33 cellular contexts compared by ENCODE assay signal in the genomic region with DNA sequence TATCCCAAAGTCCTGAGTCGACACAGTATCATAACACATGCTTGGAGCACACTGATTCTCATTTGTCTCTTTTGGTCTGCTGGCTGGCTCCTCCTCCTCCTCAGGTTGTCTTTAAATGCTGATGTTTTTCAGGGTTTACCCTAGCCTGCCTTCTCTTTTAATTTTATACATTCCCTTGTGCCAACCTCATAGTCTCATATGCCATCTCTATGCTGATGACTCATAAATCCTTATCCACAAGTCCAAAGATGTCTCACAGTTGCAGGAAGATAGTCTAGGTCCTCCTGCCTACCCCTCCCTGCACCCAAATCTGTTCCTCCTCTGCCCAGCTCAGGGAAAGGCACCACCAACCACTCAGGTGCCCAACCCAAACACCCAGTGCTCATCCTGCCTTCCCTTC.
DNase-seq lines count a peak whose midpoint lies in the region; TF ChIP-seq lines count a peak whose summit lies in the region.
"Had no signal": no experiment of that assay in that cellular context is flagged by ENCODE, and none has a peak within 500 bp of the region (broad histone marks: within the 10 kb centered on the region; RNA-seq: fewer than 3 reads in every experiment).

No MANE protein-coding gene starts in this region.

- H3F3A ChIP-seq in GM23248 (ENCODE audit: insufficient read depth), result no peaks in the 10 kb centered on the region
- peaks cover 16% of the 10 kb centered on the region for H3F3A ChIP-seq in smooth muscle cell (ENCODE audit: low read depth)

- H2BK120ac ChIP-seq in mesendoderm (ENCODE audit: low read depth, low read length), result no peak overlapping the region

- H3K4me2 ChIP-seq in GM23248 (ENCODE audit: unreplicated experiment), result no peak overlapping the region
- H3K4me2 ChIP-seq in mesendoderm (ENCODE audit: low read length), result no peak overlapping the region
- H3K4me2 ChIP-seq in smooth muscle cell, result no peak overlapping the region
- H3K4me2 ChIP-seq in Karpas-422 (ENCODE audit: low read depth, low read length, poor library complexity, severe bottlenecking), result no peak overlapping the region
- H3K4me2 ChIP-seq: PC-9 had no signal

- no peaks in the 10 kb centered on the region for H3K27me3 Mint-ChIP-seq in chondrocyte (ENCODE audit: low read depth)
- H3K27me3 Mint-ChIP-seq: stimulated activated memory B cell treated with anti-CD40 and anti-IgM and Interleukin-4, amounts not matched to agents 10 μg/mL and 1 μg/mL and 100 μg/mL, for 72 hours had no signal

- H3K9me3 ChIP-seq in GM23248 (ENCODE audit: low read depth), result no peaks in the 10 kb centered on the region
- no peaks in the 10 kb centered on the region for H3K9me3 ChIP-seq in smooth muscle cell (replicated peaks; ENCODE audit: low read depth)
- H3K9me3 ChIP-seq in Karpas-422 (ENCODE audit: low read length), result no peaks in the 10 kb centered on the region
- no peaks in the 10 kb centered on the region for H3K9me3 ChIP-seq in left ventricle myocardium inferior (replicated peaks)
- H3K9me3 ChIP-seq: colonic mucosa, heart left ventricle, upper lobe of left lung had no signal

- TF ChIP-seq CTCF in chondrocyte (IDR thresholded peaks at IDR 0.05) (no peak), smooth muscle cell (IDR thresholded peaks at IDR 0.05; ENCODE audit: borderline replicate concordance, insufficient read depth, poor library complexity, severe bottlenecking) (no peak), left ventricle myocardium inferior (IDR thresholded peaks at IDR 0.05; ENCODE audit: borderline replicate concordance) (no peak)

- H2BK5ac ChIP-seq in mesendoderm (ENCODE audit: low read length), result no peak overlapping the region

- peak overlapping the region; percentile 14 for H3K27ac Mint-ChIP-seq in chondrocyte (ENCODE audit: unreplicated experiment)
- H3K27ac Mint-ChIP-seq: activated CD4-positive, alpha-beta T cell treated with anti-CD3 and anti-CD28 coated beads for 36 hours; activated CD8-positive, alpha-beta T cell treated with anti-CD3 and anti-CD28 coated beads for 36 hours; activated naive CD4-positive, alpha-beta T cell treated with anti-CD3 and anti-CD28 coated beads, Interleukin-2, amount 10 ng/mL, durations not matched to agents 7 days and 5 days; HFFc6; stimulated activated memory B cell treated with anti-CD40 and anti-IgM and Interleukin-4, amounts not matched to agents 10 μg/mL and 1 μg/mL and 100 μg/mL, for 72 hours; T-helper 2 cell treated with Interferon-gamma antibody and Interleukin-4, amounts not matched to agents 5 μg/mL and 100 μg/mL, for 36 hours had no signal

- H3K18ac ChIP-seq in mesendoderm (ENCODE audit: low read length), result no peak overlapping the region

- H3K9me3 Mint-ChIP-seq in chondrocyte (ENCODE audit: low read depth), result no peaks in the 10 kb centered on the region
- H3K9me3 Mint-ChIP-seq: activated CD8-positive, alpha-beta T cell treated with anti-CD3 and anti-CD28 coated beads for 36 hours; activated naive CD4-positive, alpha-beta T cell treated with anti-CD3 and anti-CD28 coated beads, Interleukin-2, amount 10 ng/mL, durations not matched to agents 7 days and 5 days; CD8-positive, alpha-beta memory T cell; IgD-negative memory B cell; naive thymus-derived CD8-positive, alpha-beta T cell; stimulated activated memory B cell treated with anti-CD40 and anti-IgM and Interleukin-4, amounts not matched to agents 10 μg/mL and 1 μg/mL and 100 μg/mL, for 72 hours; T-helper 2 cell treated with Interferon-gamma antibody and Interleukin-4, amounts not matched to agents 5 μg/mL and 100 μg/mL, for 36 hours had no signal

- intact Hi-C loops in left ventricle myocardium inferior (cut with micrococcal nuclease), result no loop called here

- no peak overlapping the region for H3K27ac ChIP-seq in GM23248
- no peak overlapping the region for H3K27ac ChIP-seq in mesendoderm (ENCODE audit: low read depth, low read length)
- no peak overlapping the region for H3K27ac ChIP-seq in smooth muscle cell (ENCODE audit: low read depth)
- H3K27ac ChIP-seq in Karpas-422 (ENCODE audit: low read length), result no peak overlapping the region
- H3K27ac ChIP-seq in left ventricle myocardium inferior (replicated peaks), result no peak overlapping the region
- H3K27ac ChIP-seq: colonic mucosa, heart left ventricle, PC-9, upper lobe of left lung, VCaP had no signal

- H3K79me1 ChIP-seq in mesendoderm (ENCODE audit: low read length), result peaks cover 21% of the 10 kb centered on the region

- no peak overlapping the region for H2AFZ ChIP-seq in GM23248
- H2AFZ ChIP-seq in smooth muscle cell (ENCODE audit: low read depth), result no peak overlapping the region
- H2AFZ ChIP-seq in Karpas-422 (ENCODE audit: low read length), result no peak overlapping the region
- H2AFZ ChIP-seq: PC-9 had no signal

- no peak overlapping the region for H3K4me3 Mint-ChIP-seq in chondrocyte (ENCODE audit: unreplicated experiment)
- H3K4me3 Mint-ChIP-seq: activated CD4-positive, alpha-beta T cell treated with anti-CD3 and anti-CD28 coated beads for 36 hours; activated CD8-positive, alpha-beta T cell treated with anti-CD3 and anti-CD28 coated beads for 36 hours; activated naive CD4-positive, alpha-beta T cell treated with anti-CD3 and anti-CD28 coated beads, Interleukin-2, amount 10 ng/mL, durations not matched to agents 7 days and 5 days; HFFc6; IgD-negative memory B cell; naive thymus-derived CD8-positive, alpha-beta T cell; stimulated activated memory B cell treated with anti-CD40 and anti-IgM and Interleukin-4, amounts not matched to agents 10 μg/mL and 1 μg/mL and 100 μg/mL, for 72 hours; T-helper 2 cell treated with Interferon-gamma antibody and Interleukin-4, amounts not matched to agents 5 μg/mL and 100 μg/mL, for 36 hours had no signal

- H4K5ac ChIP-seq in mesendoderm (ENCODE audit: low read length), result no peak overlapping the region

- no peaks in the 10 kb centered on the region for H3K9me2 ChIP-seq in GM23248 (ENCODE audit: insufficient read depth)
- H3K9me2 ChIP-seq in Karpas-422 (replicated peaks; ENCODE audit: insufficient read depth, low read length), result no peaks in the 10 kb centered on the region

- H3K4me3 ChIP-seq in GM23248 (no peak overlapping the region), mesendoderm (ENCODE audit: low read length) (no peak overlapping the region), smooth muscle cell (no peak overlapping the region), Karpas-422 (ENCODE audit: low read length) (no peak overlapping the region), left ventricle myocardium inferior (no peak overlapping the region)
- H3K4me3 ChIP-seq: colonic mucosa, heart left ventricle, PC-9, upper lobe of left lung had no signal

- H3K4me1 ChIP-seq in GM23248 (ENCODE audit: insufficient read depth), result peaks cover 8% of the 10 kb centered on the region; the same call in 1 of the 2 replicates
- peaks cover 10% of the 10 kb centered on the region for H3K4me1 ChIP-seq in mesendoderm (ENCODE audit: control insufficient read depth, low read depth, low read length)
- H3K4me1 ChIP-seq in smooth muscle cell (ENCODE audit: low read depth), result peaks cover 23% of the 10 kb centered on the region
- no peaks in the 10 kb centered on the region for H3K4me1 ChIP-seq in Karpas-422 (ENCODE audit: low read length)
- H3K4me1 ChIP-seq in left ventricle myocardium inferior, result peaks cover 58% of the 10 kb centered on the region
- H3K4me1 ChIP-seq: colonic mucosa had no signal

- H3K56ac ChIP-seq in mesendoderm (ENCODE audit: low read length), result peak overlapping the region; percentile 31

- no peak overlapping the region for H3K4ac ChIP-seq in mesendoderm (ENCODE audit: low read depth, low read length)

- peaks cover 25% of the 10 kb centered on the region for H3K4me1 Mint-ChIP-seq in chondrocyte (ENCODE audit: low read depth)
- H3K4me1 Mint-ChIP-seq: activated naive CD4-positive, alpha-beta T cell treated with anti-CD3 and anti-CD28 coated beads, Interleukin-2, amount 10 ng/mL, durations not matched to agents 7 days and 5 days; stimulated activated memory B cell treated with anti-CD40 and anti-IgM and Interleukin-4, amounts not matched to agents 10 μg/mL and 1 μg/mL and 100 μg/mL, for 72 hours had no signal

- in situ Hi-C loops in GM23248 (cut with MboI), result no loop called here

- H3K23ac ChIP-seq in mesendoderm (ENCODE audit: low read length), result peak overlapping the region; percentile 25

- H4K20me1 ChIP-seq in GM23248 (ENCODE audit: insufficient read depth) (no peaks in the 10 kb centered on the region), smooth muscle cell (ENCODE audit: low read depth) (peaks cover 16% of the 10 kb centered on the region), Karpas-422 (ENCODE audit: insufficient read depth, low read depth, low read length) (no peaks in the 10 kb centered on the region)

- H3K36me3 Mint-ChIP-seq in chondrocyte (ENCODE audit: low read depth), result no peaks in the 10 kb centered on the region
- H3K36me3 Mint-ChIP-seq: activated naive CD4-positive, alpha-beta T cell treated with anti-CD3 and anti-CD28 coated beads, Interleukin-2, amount 10 ng/mL, durations not matched to agents 7 days and 5 days; CD8-positive, alpha-beta memory T cell; IgD-negative memory B cell; naive thymus-derived CD8-positive, alpha-beta T cell; stimulated activated memory B cell treated with anti-CD40 and anti-IgM and Interleukin-4, amounts not matched to agents 10 μg/mL and 1 μg/mL and 100 μg/mL, for 72 hours had no signal

- H3K79me2 ChIP-seq in GM23248 (ENCODE audit: insufficient read depth), result no peaks in the 10 kb centered on the region
- H3K79me2 ChIP-seq in mesendoderm (ENCODE audit: control insufficient read depth, insufficient read depth, low read length), result peaks cover 24% of the 10 kb centered on the region
- peaks cover 85% of the 10 kb centered on the region for H3K79me2 ChIP-seq in smooth muscle cell (ENCODE audit: low read depth)
- H3K79me2 ChIP-seq in Karpas-422 (ENCODE audit: low read length), result no peaks in the 10 kb centered on the region

- H2BK15ac ChIP-seq in mesendoderm (replicated peaks; ENCODE audit: low read depth), result no peak overlapping the region

- WGBS in GM23248 (ENCODE audit: low coverage in 1 of 2, low lambda C conversion rate in 2 of 2, missing lambda C conversion rate in 2 of 2), 2 experiments, result 93 to 95% methylated on average over 1 of the region's 1 CpG
- WGBS in mesendoderm (ENCODE audit: extremely low coverage, insufficient coverage, low lambda C conversion rate), result no CpG with 5 or more reads among the region's 1 CpG
- WGBS in smooth muscle cell (ENCODE audit: low lambda C conversion rate), result 90% methylated on average over 1 of the region's 1 CpG

- no peaks in the 10 kb centered on the region for H3K36me3 ChIP-seq in GM23248 (ENCODE audit: low read depth)
- no peaks in the 10 kb centered on the region for H3K36me3 ChIP-seq in mesendoderm (ENCODE audit: control insufficient read depth, insufficient read depth, low read length)
- no peaks in the 10 kb centered on the region for H3K36me3 ChIP-seq in smooth muscle cell (ENCODE audit: low read depth)
- H3K36me3 ChIP-seq in Karpas-422 (ENCODE audit: insufficient read depth, low read length), result no peaks in the 10 kb centered on the region
- H3K36me3 ChIP-seq in left ventricle myocardium inferior, result no peaks in the 10 kb centered on the region
- H3K36me3 ChIP-seq: colonic mucosa, heart left ventricle, upper lobe of left lung had no signal

- H3K27me3 ChIP-seq in GM23248 (replicated peaks; ENCODE audit: insufficient read depth), result no peaks in the 10 kb centered on the region
- H3K27me3 ChIP-seq in mesendoderm (ENCODE audit: insufficient read depth, low read length, poor library complexity), result no peaks in the 10 kb centered on the region
- H3K27me3 ChIP-seq in smooth muscle cell (ENCODE audit: low read depth), result no peaks in the 10 kb centered on the region
- H3K27me3 ChIP-seq in Karpas-422 (ENCODE audit: low read length), result no peaks in the 10 kb centered on the region
- H3K27me3 ChIP-seq in left ventricle myocardium inferior (ENCODE audit: low read depth), result no peaks in the 10 kb centered on the region
- H3K27me3 ChIP-seq: colonic mucosa, heart left ventricle, upper lobe of left lung had no signal

- no peak overlapping the region for H4K8ac ChIP-seq in mesendoderm (ENCODE audit: low read depth, low read length)

- peak; percentile 39 for DNase-seq in GM23248
- DNase-seq in NCI-H226, result peak; percentile 11
- DNase-seq in chondrocyte (ENCODE audit: low spot score), result no peak
- no peak for DNase-seq in mesendoderm
- no peak for DNase-seq in smooth muscle cell (lab: John Stamatoyannopoulos, UW; ENCODE audit: unreplicated experiment)
- DNase-seq in Karpas-422, result no peak
- DNase-seq in left ventricle myocardium inferior, result no peak
- no peak for DNase-seq in T1000 (lab: John Stamatoyannopoulos, UW)
- DNase-seq: activated CD4-positive, alpha-beta T cell treated with anti-CD3 and anti-CD28 coated beads for 36 hours; activated CD8-positive, alpha-beta memory T cell treated with anti-CD3 and anti-CD28 coated beads, Interleukin-2, amount 50 U/mL, for 48 hours; activated CD8-positive, alpha-beta T cell treated with anti-CD3 and anti-CD28 coated beads for 36 hours; activated naive CD4-positive, alpha-beta T cell treated with anti-CD3 and anti-CD28 coated beads, Interleukin-2, amount 10 ng/mL, durations not matched to agents 7 days and 5 days; CD8-positive, alpha-beta memory T cell; colonic mucosa; DMS153; effector CD8-positive, alpha-beta T cell; heart left ventricle; HFFc6; islet precursor cell; midbrain; naive thymus-derived CD8-positive, alpha-beta T cell; NCI-H1092 treated with DMSO at 0.1 percent for 48 hours; NCI-H187; NCI-H526; NK-92 treated with Interleukin-12 subunit alpha and Interleukin-12 subunit beta, amount 100 ng/mL, for 24 hours; occipital lobe; PC-9; SHP77; upper lobe of left lung had no signal

- no peak overlapping the region for H3K9ac ChIP-seq in GM23248
- H3K9ac ChIP-seq in mesendoderm (ENCODE audit: low read length), result no peak overlapping the region
- H3K9ac ChIP-seq in smooth muscle cell (ENCODE audit: low read depth), result no peak overlapping the region
- no peak overlapping the region for H3K9ac ChIP-seq in Karpas-422 (ENCODE audit: low read length)

- peak overlapping the region; percentile 30 for H2AK5ac ChIP-seq in mesendoderm (ENCODE audit: low read length)

Comparison
In these comparisons a context has a peak if more than half of its experiments do, and no peak if none do; other contexts are left out.
1. DNase-seq: peak in GM23248 (single experiment) and NCI-H226 (single experiment); none in chondrocyte (single experiment), mesendoderm (single experiment), smooth muscle cell (single experiment), Karpas-422 (single experiment), left ventricle myocardium inferior (single experiment) and T1000 (single experiment).